In the genomic region with DNA sequence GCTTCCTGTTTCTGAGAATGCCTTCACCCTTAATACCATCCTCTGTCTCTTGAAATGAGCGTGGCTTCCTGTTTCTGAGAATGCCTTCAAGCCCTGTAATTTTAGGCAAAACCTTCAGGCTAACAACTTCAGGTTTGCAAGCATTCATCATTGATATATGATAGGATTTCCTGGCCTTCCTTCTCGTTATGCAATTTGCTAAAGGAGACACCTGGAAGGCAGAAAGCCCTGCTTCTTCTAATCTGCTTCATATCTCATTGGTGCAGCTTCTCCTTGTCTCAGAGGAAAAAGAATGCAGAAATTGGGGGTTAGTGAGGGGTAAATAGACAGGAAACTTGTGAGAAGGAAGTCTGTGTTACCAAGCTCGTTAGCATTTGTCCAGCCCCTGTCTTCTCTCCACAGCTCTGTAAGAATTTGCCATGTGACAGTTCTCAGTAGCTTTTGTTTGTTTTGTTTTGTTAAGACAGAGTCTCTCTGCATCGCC, we compare ENCODE assay signal across 8 cellular contexts. TPM values are rescaled to one million over a fixed set of nuclear protein-coding genes. Genes with fewer than 3 reads are reported as not detected.
DNase-seq lines count a peak whose midpoint lies in the region; ATAC-seq and TF ChIP-seq lines count a peak whose summit lies in the region.

No MANE protein-coding gene starts in this region.

- peak overlapping the region; percentile 31 for H3K4me3 Mint-ChIP-seq in neural crest cell

- H3K36me3 ChIP-seq in KOPT-K1 (ENCODE audit: insufficient read depth, low read length) (peaks cover 22% of the 10 kb centered on the region), body of pancreas (replicated peaks in 1 of 2; ENCODE audit: insufficient read depth in 1 of 2, low read depth in 2 of 2) (no peaks in the 10 kb centered on the region)

- no peaks in the 10 kb centered on the region for H3K27me3 ChIP-seq in body of pancreas

- no peak for TF ChIP-seq CTCF in body of pancreas (IDR thresholded peaks at IDR 0.05)
- no peak for TF ChIP-seq CTCF in neural crest cell (conservative IDR thresholded peaks at IDR 0.05)
- no peak for TF ChIP-seq CTCF in RWPE1 (conservative IDR thresholded peaks at IDR 0.05; ENCODE audit: low read depth)

- WGBS in body of pancreas, 2 donors: 20 to 31% methylated on average over 4 of the region's 4 CpGs

- no peaks in the 10 kb centered on the region for H3K36me3 Mint-ChIP-seq in neural crest cell (ENCODE audit: low read depth)

- H3K4me1 ChIP-seq in body of pancreas: peaks cover 95% of the 10 kb centered on the region

- intact Hi-C loops in body of pancreas (cut with DNase I) (no loop called here), posterior cingulate gyrus (cut with DNase I) (no loop called here)

- CTCF ChIA-PET in RWPE1 (lab: Yijun Ruan, JAX): no interaction called here

- H3K4me1 Mint-ChIP-seq in neural crest cell: peaks cover 53% of the 10 kb centered on the region

- H3K27ac ChIP-seq in KOPT-K1 (ENCODE audit: low read depth, low read length, poor library complexity, severe bottlenecking) (peak overlapping the region; percentile 68), body of pancreas (peak overlapping the region in 3 of 4 donors; percentile 35 to 75 (median 50)), RWPE1 (no peak overlapping the region)

- H3K9me3 Mint-ChIP-seq in neural crest cell: no peaks in the 10 kb centered on the region

- H3K27me3 Mint-ChIP-seq in neural crest cell (ENCODE audit: low read depth): no peaks in the 10 kb centered on the region

- peak overlapping the region; percentile 82 for H3K27ac Mint-ChIP-seq in neural crest cell (ENCODE audit: unreplicated experiment)

- DNase-seq in GF-D8 (lab: John Stamatoyannopoulos, UW) (peak; percentile 97), body of pancreas (no peak), neural crest cell (ENCODE audit: low read depth, low spot score) (no peak), HT-29 (ENCODE audit: low spot score) (no peak), RWPE1 (ENCODE audit: low spot score) (no peak), posterior cingulate gyrus (no peak)

- POLR2A ChIA-PET in RWPE1 (lab: Yijun Ruan, JAX; ENCODE audit: low non-redundant PET): no interaction called here

- ATAC-seq in GM21528 (IDR thresholded peaks at IDR 0.05; ENCODE audit: low FRiP score, unreplicated experiment): peak; percentile 75
- ATAC-seq in body of pancreas: no peak

- no peaks in the 10 kb centered on the region for H3K9me3 ChIP-seq in KOPT-K1 (ENCODE audit: insufficient read depth, low read length, poor library complexity, severe bottlenecking)
- no peaks in the 10 kb centered on the region for H3K9me3 ChIP-seq in body of pancreas

- no peak overlapping the region for H3K4me3 ChIP-seq in body of pancreas

- no peak for TF ChIP-seq POLR2A in body of pancreas (IDR thresholded peaks at IDR 0.05)

RNA-seq across cellular contexts. Expression of a gene that starts 7.3 kb away (rescaled TPM):
- total RNA-seq in body of pancreas: 10 to 100 TPM; 34.6 to 73.9 TPM
- total RNA-seq in neural crest cell: 59.2 and 59.9 TPM in 2 replicates
- 29.9 and 46.3 TPM in 2 replicates for total RNA-seq in HT-29 (2014; rRNA removed; shearing (Covaris generic))

RNA-seq across cellular contexts. Expression of a gene that starts 11.9 kb away (rescaled TPM):
- total RNA-seq in body of pancreas (10 to 100 TPM; 23.3 to 47.5 TPM), neural crest cell (75.6 and 78.8 TPM in 2 replicates)
- 30.5 and 34.4 TPM in 2 replicates for total RNA-seq in HT-29 (2014; rRNA removed; shearing (Covaris generic))

RNA-seq across cellular contexts. Expression of a gene that starts 30.3 kb away (rescaled TPM):
- under 1 TPM in 1 of 2 donors, not detected in 1; 0.33 TPM for total RNA-seq in body of pancreas
- 3.8 and 4.2 TPM in 2 replicates for total RNA-seq in neural crest cell
- total RNA-seq in HT-29 (2014; rRNA removed; shearing (Covaris generic)): 0.10 and 0.15 TPM in 2 replicates

RNA-seq across cellular contexts. Expression of a gene that starts 39.9 kb away (rescaled TPM):
- total RNA-seq in body of pancreas (10 to 100 TPM; 16.8 to 17.1 TPM), neural crest cell (18.5 and 21.3 TPM in 2 replicates)
- total RNA-seq in HT-29 (2014; rRNA removed; shearing (Covaris generic)): 8.5 and 9.9 TPM in 2 replicates
